ENCODE assay signal across 19 cellular contexts in the genomic region with DNA sequence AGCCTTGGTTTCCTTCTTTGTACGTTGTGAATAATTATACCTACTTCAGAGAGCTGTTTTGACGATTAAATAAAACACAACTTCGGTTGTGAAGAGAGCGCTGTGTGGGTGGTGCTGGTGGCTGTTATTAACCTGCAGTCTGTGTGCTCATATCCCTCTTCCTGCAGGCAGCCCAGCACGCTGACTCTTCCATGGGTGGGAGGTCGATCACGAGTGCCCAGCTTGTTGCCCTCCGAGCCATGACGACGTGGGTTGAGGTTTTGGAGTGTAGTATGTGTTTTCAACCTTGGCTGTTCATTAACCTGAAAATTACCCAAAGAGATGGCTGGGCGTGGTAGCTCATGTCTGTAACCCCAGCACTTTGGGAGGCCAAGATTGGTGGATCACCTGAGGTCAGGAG. TPM values are rescaled to one million over a fixed set of nuclear protein-coding genes. Genes with fewer than 3 reads are reported as not detected.
"Had no signal": no experiment of that assay in that cellular context is flagged by ENCODE, and none has a peak within 500 bp of the region (broad histone marks: within the 10 kb centered on the region; RNA-seq: fewer than 3 reads in every experiment).

No MANE protein-coding gene starts in this region.

- H3K9me3 ChIP-seq: neutrophil, ovary, psoas muscle, thyroid gland had no signal

- FAIRE-seq: endometrium, TTC549 had no signal

- H3K4me3 ChIP-seq: ovary, psoas muscle, thyroid gland had no signal

- H3K4me1 ChIP-seq: psoas muscle, thyroid gland had no signal

- H3K27ac ChIP-seq: neutrophil, ovary, psoas muscle, thyroid gland, WERI-Rb-1 had no signal

- H3K36me3 ChIP-seq: neutrophil, ovary, thyroid gland, WERI-Rb-1 had no signal

- H3K27me3 ChIP-seq: ovary, thyroid gland had no signal

- DNase-seq: activated CD4-positive, alpha-beta T cell treated with anti-CD3 and anti-CD28 coated beads, Interleukin-2, amount 10 ng/mL, durations not matched to agents 7 days and 5 days; activated CD4-positive, CD25-positive, alpha-beta regulatory T cell treated with anti-CD3 and anti-CD28 coated beads, Interleukin-2, amount 50 U/mL, for 72 hours; activated T-cell treated with anti-CD3 and anti-CD28 coated beads, Interleukin-2, amount 50 U/mL, for 1 hour; effector CD4-positive, alpha-beta T cell; erythroblast; foreskin fibroblast; ovary; psoas muscle; right cardiac atrium; stimulated activated CD4-positive, alpha-beta T cell treated with anti-CD3 and anti-CD28 coated beads, Interleukin-4, amount 100 ng/mL, for 24 hours; stimulated activated naive CD4-positive, alpha-beta T cell treated with Interleukin-2 at 50 U/mL for 16 hours; thyroid gland; WERI-Rb-1 had no signal

- ATAC-seq: activated naive CD4-positive, alpha-beta T cell treated with anti-CD3 and anti-CD28 coated beads, Interleukin-2, amount 50 U/mL, for 72 hours; natural killer cell treated with Interleukin-12 subunit alpha and Interleukin-12 subunit beta and Interleukin-15 and Interleukin-18, amount 100 ng/mL, for 72 hours; psoas muscle; right cardiac atrium had no signal

RNA-seq across cellular contexts. Expression of a gene that starts 30.5 kb away (rescaled TPM):
- total RNA-seq: fibroblast of lung had no signal
